ENCODE assay signal across 21 cellular contexts in genomic region chr16:77937473-77938195, GRCh38.
"Had no signal": no experiment of that assay in that cellular context is flagged by ENCODE, and none has a peak within 500 bp of the region (broad histone marks: within the 10 kb centered on the region; RNA-seq: fewer than 3 reads in every experiment).

No MANE protein-coding gene starts in this region.

- H3K27ac ChIP-seq: foreskin keratinocyte had no signal

- H3K4me1 ChIP-seq: esophagus squamous epithelium, foreskin keratinocyte had no signal

- H3K9me3 Mint-ChIP-seq: central memory CD8-positive, alpha-beta T cell had no signal

- H3K27me3 Mint-ChIP-seq: brain; stimulated activated memory B cell treated with anti-CD40 and anti-IgM and Interleukin-4, amounts not matched to agents 10 μg/mL and 1 μg/mL and 100 μg/mL, for 72 hours had no signal

- DNase-seq: activated CD4-positive, alpha-beta T cell treated with anti-CD3 and anti-CD28 coated beads for 4 hours; activated CD8-positive, alpha-beta memory T cell treated with anti-CD3 and anti-CD28 coated beads, Interleukin-2, amount 50 U/mL, for 4 hours; activated CD8-positive, alpha-beta T cell treated with anti-CD3 and anti-CD28 coated beads, Interleukin-2, amount 10 ng/mL, durations not matched to agents 7 days and 5 days; activated gamma-delta T cell; activated T-cell treated with anti-CD3 and anti-CD28 coated beads, Interleukin-2, amount 50 U/mL, for 48 hours; amniotic stem cell; cortex of kidney; effector CD4-positive, alpha-beta T cell; esophagus squamous epithelium; foreskin keratinocyte; glutamatergic neuron; hypothalamus; kidney; SK-N-SH; stimulated activated CD4-positive, alpha-beta T cell treated with anti-CD3 and anti-CD28 coated beads, Interleukin-2, amount 100 ng/mL, for 48 hours had no signal

- H3K4me3 ChIP-seq: esophagus squamous epithelium had no signal

- ATAC-seq: activated CD8-positive, alpha-beta T cell treated with anti-CD3 and anti-CD28 coated beads, Interleukin-2, amount 10 ng/mL, durations not matched to agents 7 days and 5 days; foreskin keratinocyte; stimulated activated memory B cell treated with anti-CD40 and anti-IgM and Interleukin-4, amounts not matched to agents 10 μg/mL and 1 μg/mL and 100 μg/mL, for 72 hours; WTC11 had no signal

- H3K4me3 Mint-ChIP-seq: activated CD8-positive, alpha-beta T cell treated with anti-CD3 and anti-CD28 coated beads, Interleukin-2, amount 10 ng/mL, durations not matched to agents 7 days and 5 days; activated naive CD8-positive, alpha-beta T cell; brain; central memory CD8-positive, alpha-beta T cell; nephron; stimulated activated memory B cell treated with anti-CD40 and anti-IgM and Interleukin-4, amounts not matched to agents 10 μg/mL and 1 μg/mL and 100 μg/mL, for 72 hours; WTC11 had no signal

- H3K36me3 Mint-ChIP-seq: activated naive CD8-positive, alpha-beta T cell; stimulated activated memory B cell treated with anti-CD40 and anti-IgM and Interleukin-4, amounts not matched to agents 10 μg/mL and 1 μg/mL and 100 μg/mL, for 72 hours had no signal

- H3K27ac Mint-ChIP-seq: activated CD8-positive, alpha-beta T cell treated with anti-CD3 and anti-CD28 coated beads, Interleukin-2, amount 10 ng/mL, durations not matched to agents 7 days and 5 days; activated naive CD8-positive, alpha-beta T cell; nephron; stimulated activated memory B cell treated with anti-CD40 and anti-IgM and Interleukin-4, amounts not matched to agents 10 μg/mL and 1 μg/mL and 100 μg/mL, for 72 hours; WTC11 had no signal

- H3K9me3 ChIP-seq: esophagus squamous epithelium, SK-N-SH had no signal

- H3K27me3 ChIP-seq: esophagus squamous epithelium, foreskin keratinocyte had no signal

- H3K36me3 ChIP-seq: esophagus squamous epithelium had no signal

- H3K4me1 Mint-ChIP-seq: brain; central memory CD8-positive, alpha-beta T cell; nephron; stimulated activated memory B cell treated with anti-CD40 and anti-IgM and Interleukin-4, amounts not matched to agents 10 μg/mL and 1 μg/mL and 100 μg/mL, for 72 hours had no signal
